1 cellular context compared by ENCODE assay signal in the genomic region with DNA sequence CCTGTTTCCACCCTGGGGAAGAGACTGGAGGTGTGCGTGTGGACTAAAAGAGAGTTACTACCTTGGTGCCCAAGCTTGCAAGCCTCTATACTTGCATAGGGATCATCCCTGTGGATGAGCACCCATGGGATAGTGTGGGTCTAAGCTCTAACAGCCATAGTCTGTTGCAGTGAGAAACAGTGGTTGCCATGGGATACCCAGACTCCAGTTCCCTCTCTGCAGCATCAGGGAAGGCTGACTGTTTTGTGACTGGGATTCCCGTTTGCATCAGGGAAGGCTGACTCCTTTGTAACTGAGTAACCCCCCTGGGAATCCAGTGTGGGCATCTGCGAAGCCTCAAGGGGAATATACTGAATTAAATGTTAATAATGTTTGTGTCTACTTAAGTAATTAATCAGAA.
TF ChIP-seq lines count a peak whose summit lies in the region.

No MANE protein-coding gene starts in this region.

TF ChIP-seq in GM23338, 12 proteins besides CTCF, POLR2A, EP300 and RAD21 (continued from another document):
- no peak for TF ChIP-seq ZNF462 (CRISPR knock-in tag; IDR thresholded peaks at IDR 0.05)
- TF ChIP-seq STAT1 (IDR thresholded peaks at IDR 0.05; ENCODE audit: unreplicated experiment), result no peak
- TF ChIP-seq NANOG (IDR thresholded peaks at IDR 0.05; ENCODE audit: borderline replicate concordance), result no peak
- TF ChIP-seq, protein P1, sequence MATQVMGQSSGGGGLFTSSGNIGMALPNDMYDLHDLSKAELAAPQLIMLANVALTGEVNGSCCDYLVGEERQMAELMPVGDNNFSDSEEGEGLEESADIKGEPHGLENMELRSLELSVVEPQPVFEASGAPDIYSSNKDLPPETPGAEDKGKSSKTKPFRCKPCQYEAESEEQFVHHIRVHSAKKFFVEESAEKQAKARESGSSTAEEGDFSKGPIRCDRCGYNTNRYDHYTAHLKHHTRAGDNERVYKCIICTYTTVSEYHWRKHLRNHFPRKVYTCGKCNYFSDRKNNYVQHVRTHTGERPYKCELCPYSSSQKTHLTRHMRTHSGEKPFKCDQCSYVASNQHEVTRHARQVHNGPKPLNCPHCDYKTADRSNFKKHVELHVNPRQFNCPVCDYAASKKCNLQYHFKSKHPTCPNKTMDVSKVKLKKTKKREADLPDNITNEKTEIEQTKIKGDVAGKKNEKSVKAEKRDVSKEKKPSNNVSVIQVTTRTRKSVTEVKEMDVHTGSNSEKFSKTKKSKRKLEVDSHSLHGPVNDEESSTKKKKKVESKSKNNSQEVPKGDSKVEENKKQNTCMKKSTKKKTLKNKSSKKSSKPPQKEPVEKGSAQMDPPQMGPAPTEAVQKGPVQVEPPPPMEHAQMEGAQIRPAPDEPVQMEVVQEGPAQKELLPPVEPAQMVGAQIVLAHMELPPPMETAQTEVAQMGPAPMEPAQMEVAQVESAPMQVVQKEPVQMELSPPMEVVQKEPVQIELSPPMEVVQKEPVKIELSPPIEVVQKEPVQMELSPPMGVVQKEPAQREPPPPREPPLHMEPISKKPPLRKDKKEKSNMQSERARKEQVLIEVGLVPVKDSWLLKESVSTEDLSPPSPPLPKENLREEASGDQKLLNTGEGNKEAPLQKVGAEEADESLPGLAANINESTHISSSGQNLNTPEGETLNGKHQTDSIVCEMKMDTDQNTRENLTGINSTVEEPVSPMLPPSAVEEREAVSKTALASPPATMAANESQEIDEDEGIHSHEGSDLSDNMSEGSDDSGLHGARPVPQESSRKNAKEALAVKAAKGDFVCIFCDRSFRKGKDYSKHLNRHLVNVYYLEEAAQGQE (IDR thresholded peaks at IDR 0.05; ENCODE audit: unreplicated experiment), result no peak
- TF ChIP-seq ZNF331 (CRISPR knock-in tag; IDR thresholded peaks at IDR 0.05; ENCODE audit: low read depth), result no peak
- no peak for TF ChIP-seq JUNB (IDR thresholded peaks at IDR 0.05; ENCODE audit: unreplicated experiment)
- no peak for TF ChIP-seq EZH2phosphoT487 (IDR thresholded peaks at IDR 0.05; ENCODE audit: unreplicated experiment)
